In genomic region chr2:52260904-52261303, GRCh38 we compare ENCODE assay signal across 2 cellular contexts.
TF ChIP-seq lines count a peak whose summit lies in the region.

No MANE protein-coding gene starts in this region.

TF ChIP-seq in GM23338, 12 proteins besides CTCF, POLR2A, EP300 and RAD21:
- no peak for TF ChIP-seq EZH2phosphoT487 (IDR thresholded peaks at IDR 0.05; ENCODE audit: unreplicated experiment)
- no peak for TF ChIP-seq STAT1 (IDR thresholded peaks at IDR 0.05; ENCODE audit: unreplicated experiment)
- TF ChIP-seq ZNF114 (CRISPR knock-in tag; IDR thresholded peaks at IDR 0.05) = no peak
TF ChIP-seq in GM23338: peak in this region for 0.

TF ChIP-seq in H1, 55 proteins besides CTCF, POLR2A, EP300 and RAD21:
- no peak for TF ChIP-seq TBP (IDR thresholded peaks at IDR 0.05; ENCODE audit: low read depth, low read length)
- no peak for TF ChIP-seq TAF1 (IDR thresholded peaks at IDR 0.05; ENCODE audit: low read depth, low read length)
- no peak for TF ChIP-seq SIRT6 (IDR thresholded peaks at IDR 0.05; ENCODE audit: low read length)
- TF ChIP-seq SP2 (IDR thresholded peaks at IDR 0.05; ENCODE audit: low read length) = no peak
- no peak for TF ChIP-seq ASH2L (IDR thresholded peaks at IDR 0.05; ENCODE audit: low read length)
- TF ChIP-seq POU5F1 (IDR thresholded peaks at IDR 0.05; ENCODE audit: low read depth, low read length) = no peak
- TF ChIP-seq SAP30 (IDR thresholded peaks at IDR 0.05; ENCODE audit: insufficient read depth, insufficient replicate concordance, low read length) = no peak
- TF ChIP-seq KDM5A (IDR thresholded peaks at IDR 0.05; ENCODE audit: low read length) = no peak
- TF ChIP-seq CREB1 (IDR thresholded peaks at IDR 0.05) = no peak
- no peak for TF ChIP-seq JUN (IDR thresholded peaks at IDR 0.05; ENCODE audit: low read depth, low read length)
- TF ChIP-seq KDM1A (IDR thresholded peaks at IDR 0.05; ENCODE audit: borderline replicate concordance, low read length) = no peak
- TF ChIP-seq ATF3 (IDR thresholded peaks at IDR 0.05; ENCODE audit: insufficient read depth, low read depth, low read length) = no peak
- TF ChIP-seq BACH1 (IDR thresholded peaks at IDR 0.05; ENCODE audit: low read length) = no peak
- no peak for TF ChIP-seq RFX5 (IDR thresholded peaks at IDR 0.05; ENCODE audit: borderline replicate concordance, low read depth, low read length)
- TF ChIP-seq RXRA (IDR thresholded peaks at IDR 0.05; ENCODE audit: insufficient read depth, low read depth, low read length) = no peak
